In genomic region chrX:108297290-108297689, GRCh38 we compare ENCODE assay signal across 16 cellular contexts.
"Had no signal": no experiment of that assay in that cellular context is flagged by ENCODE, and none has a peak within 500 bp of the region (broad histone marks: within the 10 kb centered on the region; RNA-seq: fewer than 3 reads in every experiment).

No MANE protein-coding gene starts in this region.

- H3K36me3 Mint-ChIP-seq: activated CD8-positive, alpha-beta memory T cell treated with anti-CD3 and anti-CD28 coated beads, Interleukin-2, amount 10 ng/mL, durations not matched to agents 7 days and 5 days; activated naive CD8-positive, alpha-beta T cell had no signal

- DNase-seq: activated CD4-positive, alpha-beta T cell treated with anti-CD3 and anti-CD28 coated beads, Interleukin-2, amount 10 ng/mL, durations not matched to agents 7 days and 5 days; activated CD4-positive, CD25-positive, alpha-beta regulatory T cell; activated CD8-positive, alpha-beta memory T cell treated with anti-CD3 and anti-CD28 coated beads, Interleukin-2, amount 10 ng/mL, durations not matched to agents 7 days and 5 days; activated gamma-delta T cell; activated T-cell treated with anti-CD3 and anti-CD28 coated beads, Interleukin-2, amount 50 U/mL, for 4 hours; amygdala; kidney; left ventricle myocardium superior; mesendoderm; retina; stimulated activated CD4-positive, alpha-beta T cell treated with anti-CD3 and anti-CD28 coated beads, Interleukin-15, amount 100 ng/mL, for 24 hours; stimulated activated CD4-positive, alpha-beta T cell treated with anti-CD3 and anti-CD28 coated beads, Interleukin-4, amount 100 ng/mL, for 24 hours; testis had no signal

- H3K27me3 Mint-ChIP-seq: activated naive CD8-positive, alpha-beta T cell; stimulated activated naive CD8-positive, alpha-beta T cell treated with anti-CD3 and anti-CD28 coated beads, Interleukin-15, Interleukin-2, amounts not matched to agents 100 ng/mL and 50 ng/mL, for 24 hours had no signal

- H3K4me3 Mint-ChIP-seq: activated CD4-positive, alpha-beta T cell treated with anti-CD3 and anti-CD28 coated beads, Interleukin-2, amount 10 ng/mL, durations not matched to agents 7 days and 5 days; activated CD8-positive, alpha-beta memory T cell treated with anti-CD3 and anti-CD28 coated beads, Interleukin-2, amount 10 ng/mL, durations not matched to agents 7 days and 5 days; activated naive CD8-positive, alpha-beta T cell; activated T-cell treated with anti-CD3 and anti-CD28 coated beads, Interleukin-2, amount 50 U/mL, for 4 hours; stimulated activated naive CD8-positive, alpha-beta T cell treated with anti-CD3 and anti-CD28 coated beads, Interleukin-15, Interleukin-2, amounts not matched to agents 100 ng/mL and 50 ng/mL, for 24 hours had no signal

- H3K27ac ChIP-seq: parathyroid adenoma, testis had no signal

- H3K4me1 Mint-ChIP-seq: activated CD4-positive, alpha-beta T cell treated with anti-CD3 and anti-CD28 coated beads, Interleukin-2, amount 10 ng/mL, durations not matched to agents 7 days and 5 days; activated CD8-positive, alpha-beta memory T cell treated with anti-CD3 and anti-CD28 coated beads, Interleukin-2, amount 10 ng/mL, durations not matched to agents 7 days and 5 days had no signal

- H3K27ac Mint-ChIP-seq: activated CD4-positive, alpha-beta T cell treated with anti-CD3 and anti-CD28 coated beads, Interleukin-2, amount 10 ng/mL, durations not matched to agents 7 days and 5 days; activated CD8-positive, alpha-beta memory T cell treated with anti-CD3 and anti-CD28 coated beads, Interleukin-2, amount 10 ng/mL, durations not matched to agents 7 days and 5 days; activated naive CD8-positive, alpha-beta T cell; stimulated activated naive CD8-positive, alpha-beta T cell treated with anti-CD3 and anti-CD28 coated beads, Interleukin-15, Interleukin-2, amounts not matched to agents 100 ng/mL and 50 ng/mL, for 24 hours had no signal

- H3K9me3 Mint-ChIP-seq: activated CD4-positive, alpha-beta T cell treated with anti-CD3 and anti-CD28 coated beads, Interleukin-2, amount 10 ng/mL, durations not matched to agents 7 days and 5 days; activated T-cell treated with anti-CD3 and anti-CD28 coated beads, Interleukin-2, amount 50 U/mL, for 4 hours; stimulated activated naive CD8-positive, alpha-beta T cell treated with anti-CD3 and anti-CD28 coated beads, Interleukin-15, Interleukin-2, amounts not matched to agents 100 ng/mL and 50 ng/mL, for 24 hours had no signal
